ENCODE assay signal across 16 cellular contexts in genomic region chr10:35392482-35393230, GRCh38. TPM values are rescaled to one million over a fixed set of nuclear protein-coding genes. Genes with fewer than 3 reads are reported as not detected.
DNase-seq lines count a peak whose midpoint lies in the region; ATAC-seq and TF ChIP-seq lines count a peak whose summit lies in the region.
"Had no signal": no experiment of that assay in that cellular context is flagged by ENCODE, and none has a peak within 500 bp of the region (broad histone marks: within the 10 kb centered on the region; RNA-seq: fewer than 3 reads in every experiment).

No MANE protein-coding gene starts in this region.

- peaks cover 7% of the 10 kb centered on the region for H3K9me3 ChIP-seq in CD8-positive, alpha-beta memory T cell (ENCODE audit: low read length)
- H3K9me3 ChIP-seq in endodermal cell (ENCODE audit: control insufficient read depth, low read length) (peaks cover 38% of the 10 kb centered on the region), gastroesophageal sphincter (peaks cover 0 to 12% (median 0%) of the 10 kb centered on the region in 3 donors)

- peak overlapping the region in 3 of 7 donors; percentile 4 to 57 (median 13) for H3K4me3 Mint-ChIP-seq in CD8-positive, alpha-beta memory T cell
- H3K4me3 Mint-ChIP-seq in endodermal cell (no peak overlapping the region), nephron progenitor cell (no peak overlapping the region)
- H3K4me3 Mint-ChIP-seq in stimulated activated naive CD8-positive, alpha-beta T cell treated with anti-CD3 and anti-CD28 coated beads, Interleukin-15, amount 100 ng/mL, for 72 hours = peak overlapping the region in 1 of 2 donors; percentile 1

- POLR2A ChIA-PET in CD8-positive, alpha-beta memory T cell (lab: Charles Lee) = no interaction called here

- ATAC-seq in gastroesophageal sphincter = no peak
- no peak for ATAC-seq in HG02973 (IDR thresholded peaks at IDR 0.05; ENCODE audit: unreplicated experiment)
- no peak for ATAC-seq in stimulated activated naive CD8-positive, alpha-beta T cell treated with anti-CD3 and anti-CD28 coated beads, Interleukin-15, amount 100 ng/mL, for 72 hours

- TF ChIP-seq EP300 in gastroesophageal sphincter (IDR thresholded peaks at IDR 0.05) = no peak

- H3K27me3 Mint-ChIP-seq in CD8-positive, alpha-beta memory T cell = peaks cover 0 to 2% of the 10 kb centered on the region in 2 donors
- H3K27me3 Mint-ChIP-seq in endodermal cell (ENCODE audit: insufficient read depth) (no peaks in the 10 kb centered on the region), nephron progenitor cell (ENCODE audit: low read depth, poor library complexity) (no peaks in the 10 kb centered on the region)
- no peaks in the 10 kb centered on the region for H3K27me3 Mint-ChIP-seq in stimulated activated naive CD8-positive, alpha-beta T cell treated with anti-CD3 and anti-CD28 coated beads, Interleukin-15, amount 100 ng/mL, for 72 hours

- CTCF ChIA-PET in CD8-positive, alpha-beta memory T cell (lab: Charles Lee) = interaction anchor here (1.0 kb wide), 1 partner anchor 13 kb away, joined by 3 read pairs; no protein-coding TSS in a partner anchor

- H3K9ac ChIP-seq in endodermal cell (ENCODE audit: extremely low read depth, low read length, poor library complexity, severe bottlenecking) = no peak overlapping the region

- peak overlapping the region; percentile 57 for H3K27ac ChIP-seq in CD8-positive, alpha-beta memory T cell (ENCODE audit: low read depth, low read length)
- H3K27ac ChIP-seq in endodermal cell (ENCODE audit: low read depth, low read length) = no peak overlapping the region
- no peak overlapping the region for H3K27ac ChIP-seq in gastroesophageal sphincter

- TF ChIP-seq POLR2A in gastroesophageal sphincter (IDR thresholded peaks at IDR 0.05) = no peak

- peak overlapping the region in 3 of 8 donors; percentile 1 to 59 (median 32) for H3K27ac Mint-ChIP-seq in CD8-positive, alpha-beta memory T cell
- H3K27ac Mint-ChIP-seq in endodermal cell (no peak overlapping the region), nephron progenitor cell (peak overlapping the region; percentile 53)
- H3K27ac Mint-ChIP-seq in stimulated activated naive CD8-positive, alpha-beta T cell treated with anti-CD3 and anti-CD28 coated beads, Interleukin-15, amount 100 ng/mL, for 72 hours = peak overlapping the region in 1 of 2 donors; percentile 17

- DNase-seq in CD8-positive, alpha-beta memory T cell = no peak
- peak; percentile 70 for DNase-seq in NCI-H82 treated with DMSO at 0.1 percent for 48 hours (lab: John Stamatoyannopoulos, UW; ENCODE audit: unreplicated experiment)
- peak; percentile 46 for DNase-seq in endodermal cell
- peak; percentile 36 for DNase-seq in nephron progenitor cell
- DNase-seq in stimulated activated naive CD8-positive, alpha-beta T cell treated with anti-CD3 and anti-CD28 coated beads, Interleukin-15, amount 100 ng/mL, for 72 hours = no peak
- DNase-seq: DMS53, H7, Karpas-422, MM.1S, NCI-H1105, NCI-H1694 treated with DMSO at 0.1 percent for 48 hours, NCI-H446, NCI-H774, SIG-M5 had no signal

- WGBS in endodermal cell (ENCODE audit: insufficient coverage in 1 of 2, insufficient read length in 1 of 2), 2 experiments = 85 to 91% methylated on average over 7 to 8 of the region's 8 CpGs
- WGBS in gastroesophageal sphincter (ENCODE audit: low coverage in 1 of 2), 2 donors = 87 to 90% methylated on average over 7 of the region's 8 CpGs

- peaks cover 14 to 30% (median 16%) of the 10 kb centered on the region in 3 donors for H3K36me3 Mint-ChIP-seq in CD8-positive, alpha-beta memory T cell
- H3K36me3 Mint-ChIP-seq in endodermal cell (ENCODE audit: low read depth) (peaks cover 14% of the 10 kb centered on the region), nephron progenitor cell (ENCODE audit: low read depth) (peaks cover 17% of the 10 kb centered on the region)

- no peaks in the 10 kb centered on the region for H3K36me3 ChIP-seq in CD8-positive, alpha-beta memory T cell (ENCODE audit: insufficient read depth, low read length)
- H3K36me3 ChIP-seq in endodermal cell (ENCODE audit: control insufficient read depth, insufficient read depth, low read length) (no peaks in the 10 kb centered on the region), gastroesophageal sphincter (no peaks in the 10 kb centered on the region)

- TF ChIP-seq CTCF in endodermal cell (conservative IDR thresholded peaks at IDR 0.05) (no peak), nephron progenitor cell (IDR thresholded peaks at IDR 0.05) (no peak), gastroesophageal sphincter (IDR thresholded peaks at IDR 0.05) (no peak)

- H3K27me3 ChIP-seq in CD8-positive, alpha-beta memory T cell (ENCODE audit: insufficient read depth, low read length, poor library complexity, severe bottlenecking) = no peaks in the 10 kb centered on the region
- H3K27me3 ChIP-seq in endodermal cell (ENCODE audit: control insufficient read depth, insufficient read depth, low read length, poor library complexity, severe bottlenecking) = no peaks in the 10 kb centered on the region
- H3K27me3 ChIP-seq in gastroesophageal sphincter = no peaks in the 10 kb centered on the region

- peaks cover 6 to 34% (median 25%) of the 10 kb centered on the region in 5 donors for H3K9me3 Mint-ChIP-seq in CD8-positive, alpha-beta memory T cell
- H3K9me3 Mint-ChIP-seq in endodermal cell = peaks cover 30% of the 10 kb centered on the region
- H3K9me3 Mint-ChIP-seq in nephron progenitor cell = peaks cover 36% of the 10 kb centered on the region
- peaks cover 17 to 19% of the 10 kb centered on the region in 2 donors for H3K9me3 Mint-ChIP-seq in stimulated activated naive CD8-positive, alpha-beta T cell treated with anti-CD3 and anti-CD28 coated beads, Interleukin-15, amount 100 ng/mL, for 72 hours

- H3K4me1 ChIP-seq in CD8-positive, alpha-beta memory T cell (ENCODE audit: insufficient read depth, low read length) = peaks cover 41% of the 10 kb centered on the region
- H3K4me1 ChIP-seq in endodermal cell (ENCODE audit: control insufficient read depth, insufficient read depth, low read length) (peaks cover 16% of the 10 kb centered on the region), gastroesophageal sphincter (peaks cover 0 to 69% (median 4%) of the 10 kb centered on the region in 3 donors)

- no peak overlapping the region for H3K4me3 ChIP-seq in CD8-positive, alpha-beta memory T cell (ENCODE audit: low read length)
- H3K4me3 ChIP-seq in endodermal cell (ENCODE audit: low read length) (no peak overlapping the region), gastroesophageal sphincter (no peak overlapping the region)

- peaks cover 51 to 86% (median 81%) of the 10 kb centered on the region in 3 donors for H3K4me1 Mint-ChIP-seq in CD8-positive, alpha-beta memory T cell
- H3K4me1 Mint-ChIP-seq in endodermal cell (peaks cover 49% of the 10 kb centered on the region), nephron progenitor cell (peaks cover 65% of the 10 kb centered on the region)
- H3K4me1 Mint-ChIP-seq in stimulated activated naive CD8-positive, alpha-beta T cell treated with anti-CD3 and anti-CD28 coated beads, Interleukin-15, amount 100 ng/mL, for 72 hours = peaks cover 67% of the 10 kb centered on the region

RNA-seq across cellular contexts. Expression of gene CCNY, which starts 56.3 kb away (rescaled TPM):
- total RNA-seq in CD8-positive, alpha-beta memory T cell = 10 to 100 TPM; 58.4 to 65.2 TPM
- 15.1 TPM for polyA plus RNA-seq in CD8-positive, alpha-beta memory T cell
- total RNA-seq in endodermal cell (10 to 100 TPM; 60.5 to 65.9 TPM), gastroesophageal sphincter (100 to 1,000 TPM in 1 of 4 donors, 10 to 100 TPM in 3; 35.5 to 106 (median 63.2) TPM)
- 47.6 TPM for polyA plus RNA-seq in endodermal cell (2013, experiment 1 of 2)
- polyA plus RNA-seq in endodermal cell (2013, experiment 2 of 2) = 44.6 TPM

Comparison
In these comparisons a context has a peak if more than half of its experiments do, and no peak if none do; other contexts are left out.
1. DNase-seq: peak in NCI-H82 treated with DMSO at 0.1 percent for 48 hours (single experiment), endodermal cell (single experiment) and nephron progenitor cell (single experiment); none in CD8-positive, alpha-beta memory T cell (0 of 5) and stimulated activated naive CD8-positive, alpha-beta T cell treated with anti-CD3 and anti-CD28 coated beads, Interleukin-15, amount 100 ng/mL, for 72 hours (0 of 2).